In the genomic region with DNA sequence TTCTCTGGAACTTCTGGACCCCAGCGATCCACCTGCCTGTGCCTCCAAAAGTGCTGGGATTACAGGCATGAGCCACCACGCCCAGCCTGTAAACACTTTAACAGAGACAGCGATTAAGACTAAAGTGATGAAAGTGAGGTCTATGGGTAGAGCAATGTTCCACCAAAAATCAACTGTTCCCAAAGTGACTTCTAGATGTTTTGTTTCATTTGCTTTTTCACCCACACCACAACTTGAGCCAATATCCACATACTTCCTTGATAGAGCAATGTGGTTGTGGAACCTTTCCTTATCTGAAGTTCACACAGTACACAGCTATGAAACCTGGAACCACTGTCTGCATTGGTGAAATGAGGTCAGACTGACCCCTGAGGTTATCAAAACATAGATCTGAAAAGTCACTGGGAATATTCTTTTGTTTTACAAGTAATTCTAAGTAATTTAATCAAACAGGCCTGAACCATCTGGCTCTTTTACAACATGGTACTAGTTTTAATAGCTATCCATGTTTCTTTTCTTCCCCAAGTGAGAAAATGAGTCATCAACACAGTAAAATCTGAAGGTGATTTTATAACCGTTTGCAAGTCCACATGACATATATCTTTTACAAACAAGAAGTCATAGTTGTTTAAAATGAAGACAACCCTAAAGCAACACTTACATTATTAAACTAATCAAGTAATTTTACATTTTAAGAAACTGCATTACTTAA, we compare ENCODE assay signal across 1 cellular context.
TF ChIP-seq lines count a peak whose summit lies in the region.

No MANE protein-coding gene starts in this region.

TF ChIP-seq in K562, 482 proteins besides CTCF, POLR2A, EP300 and RAD21 (continued from another document and continues in another):
- TF ChIP-seq BCLAF1 (IDR thresholded peaks at IDR 0.05; ENCODE audit: borderline replicate concordance in 1 of 2, control insufficient read depth in 1 of 2, low read depth in 2 of 2, low read length in 1 of 2) (no peak), KLF10 (CRISPR knock-in tag; IDR thresholded peaks at IDR 0.05) (no peak), TEAD4 (IDR thresholded peaks at IDR 0.05; ENCODE audit: low read length) (peak; percentile 98), TEAD4 (CRISPR knock-in tag; IDR thresholded peaks at IDR 0.05; ENCODE audit: borderline replicate concordance) (no peak), ZNF384 (IDR thresholded peaks at IDR 0.05; ENCODE audit: low read depth, low read length) (no peak), GABPB1 (CRISPR knock-in tag; IDR thresholded peaks at IDR 0.05) (peak; percentile 22; the same call in 1 of the 2 replicates), AFF4 (CRISPR knock-in tag; IDR thresholded peaks at IDR 0.05) (no peak), XRCC4 (IDR thresholded peaks at IDR 0.05; ENCODE audit: extremely low read depth, insufficient read depth, insufficient read length) (no peak), EHMT2 (IDR thresholded peaks at IDR 0.05) (peak; percentile 79), MAFK (IDR thresholded peaks at IDR 0.05; ENCODE audit: low read length) (no peak), RBM15 (IDR thresholded peaks at IDR 0.05; ENCODE audit: insufficient read depth, low read length) (no peak), HINFP (tag; conservative IDR thresholded peaks at IDR 0.05; ENCODE audit: low read depth) (0 out of 2 replicates have a peak, but pooled peaks have one; percentile 29), E2F8 (IDR thresholded peaks at IDR 0.05; ENCODE audit: low read depth, partially characterized antibody) (peak; percentile 74)
- TF ChIP-seq, protein P1, sequence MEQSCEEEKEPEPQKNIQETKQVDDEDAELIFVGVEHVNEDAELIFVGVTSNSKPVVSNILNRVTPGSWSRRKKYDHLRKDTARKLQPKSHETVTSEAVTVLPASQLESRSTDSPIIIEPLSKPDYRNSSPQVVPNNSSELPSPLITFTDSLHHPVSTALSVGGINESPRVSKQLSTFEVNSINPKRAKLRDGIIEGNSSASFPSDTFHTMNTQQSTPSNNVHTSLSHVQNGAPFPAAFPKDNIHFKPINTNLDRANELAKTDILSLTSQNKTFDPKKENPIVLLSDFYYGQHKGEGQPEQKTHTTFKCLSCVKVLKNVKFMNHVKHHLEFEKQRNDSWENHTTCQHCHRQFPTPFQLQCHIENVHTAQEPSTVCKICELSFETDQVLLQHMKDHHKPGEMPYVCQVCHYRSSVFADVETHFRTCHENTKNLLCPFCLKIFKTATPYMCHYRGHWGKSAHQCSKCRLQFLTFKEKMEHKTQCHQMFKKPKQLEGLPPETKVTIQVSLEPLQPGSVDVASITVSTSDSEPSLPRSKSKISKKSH (CRISPR knock-in tag; IDR thresholded peaks at IDR 0.05) = no peak
- TF ChIP-seq, protein P2, sequence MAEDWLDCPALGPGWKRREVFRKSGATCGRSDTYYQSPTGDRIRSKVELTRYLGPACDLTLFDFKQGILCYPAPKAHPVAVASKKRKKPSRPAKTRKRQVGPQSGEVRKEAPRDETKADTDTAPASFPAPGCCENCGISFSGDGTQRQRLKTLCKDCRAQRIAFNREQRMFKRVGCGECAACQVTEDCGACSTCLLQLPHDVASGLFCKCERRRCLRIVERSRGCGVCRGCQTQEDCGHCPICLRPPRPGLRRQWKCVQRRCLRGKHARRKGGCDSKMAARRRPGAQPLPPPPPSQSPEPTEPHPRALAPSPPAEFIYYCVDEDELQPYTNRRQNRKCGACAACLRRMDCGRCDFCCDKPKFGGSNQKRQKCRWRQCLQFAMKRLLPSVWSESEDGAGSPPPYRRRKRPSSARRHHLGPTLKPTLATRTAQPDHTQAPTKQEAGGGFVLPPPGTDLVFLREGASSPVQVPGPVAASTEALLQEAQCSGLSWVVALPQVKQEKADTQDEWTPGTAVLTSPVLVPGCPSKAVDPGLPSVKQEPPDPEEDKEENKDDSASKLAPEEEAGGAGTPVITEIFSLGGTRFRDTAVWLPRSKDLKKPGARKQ (CRISPR knock-in tag; IDR thresholded peaks at IDR 0.05) = peak; percentile 81; the same call in 1 of the 2 replicates
- TF ChIP-seq, protein P3, sequence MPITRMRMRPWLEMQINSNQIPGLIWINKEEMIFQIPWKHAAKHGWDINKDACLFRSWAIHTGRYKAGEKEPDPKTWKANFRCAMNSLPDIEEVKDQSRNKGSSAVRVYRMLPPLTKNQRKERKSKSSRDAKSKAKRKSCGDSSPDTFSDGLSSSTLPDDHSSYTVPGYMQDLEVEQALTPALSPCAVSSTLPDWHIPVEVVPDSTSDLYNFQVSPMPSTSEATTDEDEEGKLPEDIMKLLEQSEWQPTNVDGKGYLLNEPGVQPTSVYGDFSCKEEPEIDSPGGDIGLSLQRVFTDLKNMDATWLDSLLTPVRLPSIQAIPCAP (CRISPR knock-in tag; IDR thresholded peaks at IDR 0.05; ENCODE audit: borderline replicate concordance) = no peak
- TF ChIP-seq, protein P4, sequence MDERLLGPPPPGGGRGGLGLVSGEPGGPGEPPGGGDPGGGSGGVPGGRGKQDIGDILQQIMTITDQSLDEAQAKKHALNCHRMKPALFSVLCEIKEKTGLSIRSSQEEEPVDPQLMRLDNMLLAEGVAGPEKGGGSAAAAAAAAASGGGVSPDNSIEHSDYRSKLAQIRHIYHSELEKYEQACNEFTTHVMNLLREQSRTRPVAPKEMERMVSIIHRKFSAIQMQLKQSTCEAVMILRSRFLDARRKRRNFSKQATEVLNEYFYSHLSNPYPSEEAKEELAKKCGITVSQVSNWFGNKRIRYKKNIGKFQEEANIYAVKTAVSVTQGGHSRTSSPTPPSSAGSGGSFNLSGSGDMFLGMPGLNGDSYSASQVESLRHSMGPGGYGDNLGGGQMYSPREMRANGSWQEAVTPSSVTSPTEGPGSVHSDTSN (CRISPR knock-in tag; IDR thresholded peaks at IDR 0.05; ENCODE audit: low read depth) = no peak
- TF ChIP-seq, protein P4 (tag; conservative IDR thresholded peaks at IDR 0.05; ENCODE audit: low read depth) = 0 out of 2 replicates have a peak, but pooled peaks have one; percentile 6
- TF ChIP-seq, protein P5, sequence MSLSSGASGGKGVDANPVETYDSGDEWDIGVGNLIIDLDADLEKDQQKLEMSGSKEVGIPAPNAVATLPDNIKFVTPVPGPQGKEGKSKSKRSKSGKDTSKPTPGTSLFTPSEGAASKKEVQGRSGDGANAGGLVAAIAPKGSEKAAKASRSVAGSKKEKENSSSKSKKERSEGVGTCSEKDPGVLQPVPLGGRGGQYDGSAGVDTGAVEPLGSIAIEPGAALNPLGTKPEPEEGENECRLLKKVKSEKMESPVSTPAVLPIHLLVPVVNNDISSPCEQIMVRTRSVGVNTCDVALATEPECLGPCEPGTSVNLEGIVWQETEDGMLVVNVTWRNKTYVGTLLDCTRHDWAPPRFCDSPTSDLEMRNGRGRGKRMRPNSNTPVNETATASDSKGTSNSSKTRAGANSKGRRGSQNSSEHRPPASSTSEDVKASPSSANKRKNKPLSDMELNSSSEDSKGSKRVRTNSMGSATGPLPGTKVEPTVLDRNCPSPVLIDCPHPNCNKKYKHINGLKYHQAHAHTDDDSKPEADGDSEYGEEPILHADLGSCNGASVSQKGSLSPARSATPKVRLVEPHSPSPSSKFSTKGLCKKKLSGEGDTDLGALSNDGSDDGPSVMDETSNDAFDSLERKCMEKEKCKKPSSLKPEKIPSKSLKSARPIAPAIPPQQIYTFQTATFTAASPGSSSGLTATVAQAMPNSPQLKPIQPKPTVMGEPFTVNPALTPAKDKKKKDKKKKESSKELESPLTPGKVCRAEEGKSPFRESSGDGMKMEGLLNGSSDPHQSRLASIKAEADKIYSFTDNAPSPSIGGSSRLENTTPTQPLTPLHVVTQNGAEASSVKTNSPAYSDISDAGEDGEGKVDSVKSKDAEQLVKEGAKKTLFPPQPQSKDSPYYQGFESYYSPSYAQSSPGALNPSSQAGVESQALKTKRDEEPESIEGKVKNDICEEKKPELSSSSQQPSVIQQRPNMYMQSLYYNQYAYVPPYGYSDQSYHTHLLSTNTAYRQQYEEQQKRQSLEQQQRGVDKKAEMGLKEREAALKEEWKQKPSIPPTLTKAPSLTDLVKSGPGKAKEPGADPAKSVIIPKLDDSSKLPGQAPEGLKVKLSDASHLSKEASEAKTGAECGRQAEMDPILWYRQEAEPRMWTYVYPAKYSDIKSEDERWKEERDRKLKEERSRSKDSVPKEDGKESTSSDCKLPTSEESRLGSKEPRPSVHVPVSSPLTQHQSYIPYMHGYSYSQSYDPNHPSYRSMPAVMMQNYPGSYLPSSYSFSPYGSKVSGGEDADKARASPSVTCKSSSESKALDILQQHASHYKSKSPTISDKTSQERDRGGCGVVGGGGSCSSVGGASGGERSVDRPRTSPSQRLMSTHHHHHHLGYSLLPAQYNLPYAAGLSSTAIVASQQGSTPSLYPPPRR (CRISPR knock-in tag; IDR thresholded peaks at IDR 0.05; ENCODE audit: borderline replicate concordance) = no peak
- TF ChIP-seq, protein P6, sequence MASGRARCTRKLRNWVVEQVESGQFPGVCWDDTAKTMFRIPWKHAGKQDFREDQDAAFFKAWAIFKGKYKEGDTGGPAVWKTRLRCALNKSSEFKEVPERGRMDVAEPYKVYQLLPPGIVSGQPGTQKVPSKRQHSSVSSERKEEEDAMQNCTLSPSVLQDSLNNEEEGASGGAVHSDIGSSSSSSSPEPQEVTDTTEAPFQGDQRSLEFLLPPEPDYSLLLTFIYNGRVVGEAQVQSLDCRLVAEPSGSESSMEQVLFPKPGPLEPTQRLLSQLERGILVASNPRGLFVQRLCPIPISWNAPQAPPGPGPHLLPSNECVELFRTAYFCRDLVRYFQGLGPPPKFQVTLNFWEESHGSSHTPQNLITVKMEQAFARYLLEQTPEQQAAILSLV (tag; IDR thresholded peaks at IDR 0.05) = no peak
